In genomic region chr15:22893081-22893480, GRCh38 we compare ENCODE assay signal across 17 cellular contexts.
"Had no signal": no experiment of that assay in that cellular context is flagged by ENCODE, and none has a peak within 500 bp of the region (broad histone marks: within the 10 kb centered on the region; RNA-seq: fewer than 3 reads in every experiment).

No MANE protein-coding gene starts in this region.

- H3K36me3 ChIP-seq: neutrophil had no signal

- H3K27ac ChIP-seq: foreskin keratinocyte, left lung, lower lobe of right lung, neutrophil, sigmoid colon, skin epidermis, tibial nerve had no signal

- DNase-seq: effector memory CD8-positive, alpha-beta T cell; foreskin keratinocyte; left lung; lower lobe of right lung; midbrain; sigmoid colon; stimulated activated CD4-positive, alpha-beta T cell treated with anti-CD3 and anti-CD28 coated beads, Interleukin-2, amount 100 ng/mL, for 24 hours; stimulated activated CD4-positive, alpha-beta T cell treated with anti-CD3 and anti-CD28 coated beads, Interleukin-4, amount 100 ng/mL, for 4 hours; stimulated activated naive B cell treated with anti-CD40 and anti-IgM and Interleukin-4, amounts not matched to agents 10 μg/mL and 1 μg/mL and 100 μg/mL, for 72 hours; stimulated activated naive CD8-positive, alpha-beta T cell treated with anti-CD3 and anti-CD28 coated beads, Interleukin-15, amount 100 ng/mL, for 72 hours had no signal

- H3K4me3 Mint-ChIP-seq: dendritic cell treated with granulocyte-macrophage colony-stimulating factor and Interleukin-4, amounts not matched to agents 40 ng/mL and 50 ng/mL, for 4 days; effector memory CD8-positive, alpha-beta T cell; memory B cell; nephron; stimulated activated naive B cell treated with anti-CD40 and anti-IgM and Interleukin-4, amounts not matched to agents 10 μg/mL and 1 μg/mL and 100 μg/mL, for 72 hours; stimulated activated naive CD8-positive, alpha-beta T cell treated with anti-CD3 and anti-CD28 coated beads, Interleukin-15, amount 100 ng/mL, for 72 hours had no signal

- H3K4me3 ChIP-seq: left lung, lower lobe of right lung, sigmoid colon, skin epidermis, testis, tibial nerve had no signal

- H3K9me3 ChIP-seq: left lung, lower lobe of right lung, neutrophil, sigmoid colon, testis, tibial nerve had no signal

- ATAC-seq: effector memory CD8-positive, alpha-beta T cell; foreskin keratinocyte; left lung; stimulated activated naive B cell treated with anti-CD40 and anti-IgM and Interleukin-4, amounts not matched to agents 10 μg/mL and 1 μg/mL and 100 μg/mL, for 72 hours; stimulated activated naive CD8-positive, alpha-beta T cell treated with anti-CD3 and anti-CD28 coated beads, Interleukin-15, amount 100 ng/mL, for 72 hours had no signal

- H3K4me1 ChIP-seq: left lung, lower lobe of right lung, sigmoid colon, testis, tibial nerve had no signal

- H3K27ac Mint-ChIP-seq: dendritic cell treated with granulocyte-macrophage colony-stimulating factor and Interleukin-4, amounts not matched to agents 40 ng/mL and 50 ng/mL, for 4 days; effector memory CD8-positive, alpha-beta T cell; memory B cell; nephron; stimulated activated naive B cell treated with anti-CD40 and anti-IgM and Interleukin-4, amounts not matched to agents 10 μg/mL and 1 μg/mL and 100 μg/mL, for 72 hours; stimulated activated naive CD8-positive, alpha-beta T cell treated with anti-CD3 and anti-CD28 coated beads, Interleukin-15, amount 100 ng/mL, for 72 hours had no signal

- H3K27me3 ChIP-seq: foreskin keratinocyte, left lung, neutrophil, sigmoid colon, testis, tibial nerve had no signal

- H3K27me3 Mint-ChIP-seq: dendritic cell treated with granulocyte-macrophage colony-stimulating factor and Interleukin-4, amounts not matched to agents 40 ng/mL and 50 ng/mL, for 4 days; effector memory CD8-positive, alpha-beta T cell; memory B cell; stimulated activated naive B cell treated with anti-CD40 and anti-IgM and Interleukin-4, amounts not matched to agents 10 μg/mL and 1 μg/mL and 100 μg/mL, for 72 hours; stimulated activated naive CD8-positive, alpha-beta T cell treated with anti-CD3 and anti-CD28 coated beads, Interleukin-15, amount 100 ng/mL, for 72 hours had no signal

- H3K4me1 Mint-ChIP-seq: memory B cell; stimulated activated naive CD8-positive, alpha-beta T cell treated with anti-CD3 and anti-CD28 coated beads, Interleukin-15, amount 100 ng/mL, for 72 hours had no signal

- H3K9me3 Mint-ChIP-seq: dendritic cell treated with granulocyte-macrophage colony-stimulating factor and Interleukin-4, amounts not matched to agents 40 ng/mL and 50 ng/mL, for 4 days; effector memory CD8-positive, alpha-beta T cell; memory B cell; nephron; stimulated activated naive B cell treated with anti-CD40 and anti-IgM and Interleukin-4, amounts not matched to agents 10 μg/mL and 1 μg/mL and 100 μg/mL, for 72 hours; stimulated activated naive CD8-positive, alpha-beta T cell treated with anti-CD3 and anti-CD28 coated beads, Interleukin-15, amount 100 ng/mL, for 72 hours had no signal
